In genomic region chr6:96345501-96345900, GRCh38 we compare ENCODE assay signal across 36 cellular contexts.
"Had no signal": no experiment of that assay in that cellular context is flagged by ENCODE, and none has a peak within 500 bp of the region (broad histone marks: within the 10 kb centered on the region; RNA-seq: fewer than 3 reads in every experiment).

No MANE protein-coding gene starts in this region.

- DNase-seq: activated effector memory CD4-positive, alpha-beta T cell treated with anti-CD3 and anti-CD28 coated beads, Interleukin-2, amount 50 U/mL, for 16 hours; activated effector memory CD4-positive, alpha-beta T cell treated with Interleukin-2 at 50 U/mL for 16 hours; activated gamma-delta T cell; activated gamma-delta T cell treated with Interleukin-2 at 50 U/mL for 16 hours; activated naive CD4-positive, alpha-beta T cell; activated naive CD4-positive, alpha-beta T cell treated with anti-CD3 and anti-CD28 coated beads for 36 hours; activated naive CD4-positive, alpha-beta T cell treated with anti-CD3 and anti-CD28 coated beads, Interleukin-2, amount 10 ng/mL, durations not matched to agents 7 days and 5 days; activated naive CD4-positive, alpha-beta T cell treated with anti-CD3 and anti-CD28 coated beads, Interleukin-2, amount 50 U/mL, for 16 hours; activated naive CD4-positive, alpha-beta T cell treated with Interleukin-2 at 50 U/mL for 16 hours; activated naive CD8-positive, alpha-beta T cell treated with anti-CD3 and anti-CD28 coated beads for 36 hours; activated naive CD8-positive, alpha-beta T cell treated with anti-CD3 and anti-CD28 coated beads, Interleukin-2, amount 10 ng/mL, durations not matched to agents 7 days and 5 days; activated naive CD8-positive, alpha-beta T cell treated with anti-CD3 and anti-CD28 coated beads, Interleukin-2, amount 50 U/mL, for 24 hours; activated T-cell treated with anti-CD3 and anti-CD28 coated beads, Interleukin-2, amount 50 U/mL, for 4 hours; activated T-cell treated with anti-CD3 and anti-CD28 coated beads, Interleukin-2, amount 50 U/mL, for 48 hours; activated T-cell treated with anti-CD3 and anti-CD28 coated beads, Interleukin-2, amount 50 U/mL, for 72 hours; adrenal gland; amniotic stem cell; amygdala; anterior cingulate cortex; aorta; body of pancreas; brain microvascular endothelial cell; caudate nucleus; central memory CD4-positive, alpha-beta T cell; cerebellar nuclear complex had no signal

- ATAC-seq: activated naive CD4-positive, alpha-beta T cell treated with anti-CD3 and anti-CD28 coated beads, Interleukin-2, amount 50 U/mL, for 72 hours; activated naive CD8-positive, alpha-beta T cell treated with anti-CD3 and anti-CD28 coated beads, Interleukin-2, amount 50 U/mL, for 24 hours; activated T-cell treated with anti-CD3 and anti-CD28 coated beads, Interleukin-2, amount 50 U/mL, for 4 hours; activated T-cell treated with anti-CD3 and anti-CD28 coated beads, Interleukin-2, amount 50 U/mL, for 72 hours; activated T-helper 17 cell treated with anti-CD3 and anti-CD28 coated beads, Interleukin-2, amount 50 U/mL, for 72 hours; body of pancreas had no signal

- H3K4me1 ChIP-seq: adrenal gland, ascending aorta, body of pancreas, breast epithelium had no signal

- H3K4me3 Mint-ChIP-seq: activated naive CD4-positive, alpha-beta T cell treated with anti-CD3 and anti-CD28 coated beads for 36 hours; activated naive CD4-positive, alpha-beta T cell treated with anti-CD3 and anti-CD28 coated beads, Interleukin-2, amount 10 ng/mL, durations not matched to agents 7 days and 5 days; activated naive CD4-positive, alpha-beta T cell treated with anti-CD3 and anti-CD28 coated beads, Interleukin-2, amount 50 U/mL, for 24 hours; activated naive CD8-positive, alpha-beta T cell; activated naive CD8-positive, alpha-beta T cell treated with anti-CD3 and anti-CD28 coated beads for 36 hours; activated naive CD8-positive, alpha-beta T cell treated with anti-CD3 and anti-CD28 coated beads, Interleukin-2, amount 10 ng/mL, durations not matched to agents 7 days and 5 days; activated naive CD8-positive, alpha-beta T cell treated with anti-CD3 and anti-CD28 coated beads, Interleukin-2, amount 50 U/mL, for 24 hours; activated T-cell treated with anti-CD3 and anti-CD28 coated beads, Interleukin-2, amount 50 U/mL, for 4 hours; activated T-cell treated with anti-CD3 and anti-CD28 coated beads, Interleukin-2, amount 50 U/mL, for 72 hours; activated T-helper 1 cell treated with anti-CD3 and anti-CD28 coated beads, Interleukin-12 subunit alpha, Interleukin-12 subunit beta, Interleukin-2, Interleukin-4 antibody, amounts not matched to agents 30 ng/mL and 10 ng/mL and 1 ng/mL, durations not matched to agents 14 hours and 24 hours and 36 hours; activated T-helper 17 cell treated with anti-CD3 and anti-CD28 coated beads, Interleukin-2, amount 50 U/mL, for 72 hours; brain; central memory CD8-positive, alpha-beta T cell had no signal

- H3K27me3 Mint-ChIP-seq: activated naive CD4-positive, alpha-beta T cell treated with anti-CD3 and anti-CD28 coated beads, Interleukin-2, amount 10 ng/mL, durations not matched to agents 7 days and 5 days; activated naive CD8-positive, alpha-beta T cell treated with anti-CD3 and anti-CD28 coated beads, Interleukin-2, amount 10 ng/mL, durations not matched to agents 7 days and 5 days had no signal

- H3K36me3 ChIP-seq: adrenal gland, ascending aorta, brain microvascular endothelial cell, breast epithelium, cardiac muscle cell had no signal

- H3K9me3 Mint-ChIP-seq: activated T-helper 1 cell treated with anti-CD3 and anti-CD28 coated beads, Interleukin-12 subunit alpha, Interleukin-12 subunit beta, Interleukin-2, Interleukin-4 antibody, amounts not matched to agents 30 ng/mL and 10 ng/mL and 1 ng/mL, durations not matched to agents 14 hours and 24 hours and 36 hours; activated T-helper 2 cell treated with anti-CD3 and anti-CD28 coated beads, Interferon-gamma antibody, Interleukin-2, Interleukin-4, amounts not matched to agents 10 μg/mL and 5 μg/mL and 100 μg/mL, durations not matched to agents 14 hours and 24 hours and 36 hours had no signal

- H3K4me3 ChIP-seq: adrenal gland, ascending aorta, body of pancreas, breast epithelium, cardiac muscle cell had no signal

- H3K27me3 ChIP-seq: adrenal gland, ascending aorta, body of pancreas, brain microvascular endothelial cell, breast epithelium, cardiac muscle cell had no signal

- H3K4me1 Mint-ChIP-seq: activated naive CD4-positive, alpha-beta T cell treated with anti-CD3 and anti-CD28 coated beads, Interleukin-2, amount 10 ng/mL, durations not matched to agents 7 days and 5 days; activated naive CD4-positive, alpha-beta T cell treated with anti-CD3 and anti-CD28 coated beads, Interleukin-2, amount 50 U/mL, for 24 hours; activated naive CD8-positive, alpha-beta T cell treated with anti-CD3 and anti-CD28 coated beads for 36 hours; activated naive CD8-positive, alpha-beta T cell treated with anti-CD3 and anti-CD28 coated beads, Interleukin-2, amount 10 ng/mL, durations not matched to agents 7 days and 5 days; activated naive CD8-positive, alpha-beta T cell treated with anti-CD3 and anti-CD28 coated beads, Interleukin-2, amount 50 U/mL, for 24 hours; activated T-helper 17 cell treated with anti-CD3 and anti-CD28 coated beads, Interleukin-2, amount 50 U/mL, for 72 hours; brain; central memory CD8-positive, alpha-beta T cell had no signal

- H3K27ac Mint-ChIP-seq: activated naive CD4-positive, alpha-beta T cell treated with anti-CD3 and anti-CD28 coated beads for 36 hours; activated naive CD4-positive, alpha-beta T cell treated with anti-CD3 and anti-CD28 coated beads, Interleukin-2, amount 10 ng/mL, durations not matched to agents 7 days and 5 days; activated naive CD4-positive, alpha-beta T cell treated with anti-CD3 and anti-CD28 coated beads, Interleukin-2, amount 50 U/mL, for 24 hours; activated naive CD4-positive, alpha-beta T cell treated with anti-CD3 and anti-CD28 coated beads, Interleukin-2, amount 50 U/mL, for 72 hours; activated naive CD8-positive, alpha-beta T cell; activated naive CD8-positive, alpha-beta T cell treated with anti-CD3 and anti-CD28 coated beads for 36 hours; activated naive CD8-positive, alpha-beta T cell treated with anti-CD3 and anti-CD28 coated beads, Interleukin-2, amount 10 ng/mL, durations not matched to agents 7 days and 5 days; activated naive CD8-positive, alpha-beta T cell treated with anti-CD3 and anti-CD28 coated beads, Interleukin-2, amount 50 U/mL, for 24 hours; activated T-cell treated with anti-CD3 and anti-CD28 coated beads, Interleukin-2, amount 50 U/mL, for 72 hours; activated T-helper 1 cell treated with anti-CD3 and anti-CD28 coated beads, Interleukin-12 subunit alpha, Interleukin-12 subunit beta, Interleukin-2, Interleukin-4 antibody, amounts not matched to agents 30 ng/mL and 10 ng/mL and 1 ng/mL, durations not matched to agents 14 hours and 24 hours and 36 hours; activated T-helper 17 cell treated with anti-CD3 and anti-CD28 coated beads, Interleukin-2, amount 50 U/mL, for 72 hours; activated T-helper 2 cell treated with anti-CD3 and anti-CD28 coated beads, Interferon-gamma antibody, Interleukin-2, Interleukin-4, amounts not matched to agents 10 μg/mL and 5 μg/mL and 100 μg/mL, durations not matched to agents 14 hours and 24 hours and 36 hours; brain had no signal

- H3K36me3 Mint-ChIP-seq: activated naive CD4-positive, alpha-beta T cell treated with anti-CD3 and anti-CD28 coated beads, Interleukin-2, amount 10 ng/mL, durations not matched to agents 7 days and 5 days; activated naive CD4-positive, alpha-beta T cell treated with anti-CD3 and anti-CD28 coated beads, Interleukin-2, amount 50 U/mL, for 24 hours; activated naive CD8-positive, alpha-beta T cell treated with anti-CD3 and anti-CD28 coated beads for 36 hours; activated naive CD8-positive, alpha-beta T cell treated with anti-CD3 and anti-CD28 coated beads, Interleukin-2, amount 10 ng/mL, durations not matched to agents 7 days and 5 days; brain had no signal

- H3K27ac ChIP-seq: adrenal gland, ascending aorta, body of pancreas, brain microvascular endothelial cell, breast epithelium, cardiac muscle cell had no signal
